In the genomic region with DNA sequence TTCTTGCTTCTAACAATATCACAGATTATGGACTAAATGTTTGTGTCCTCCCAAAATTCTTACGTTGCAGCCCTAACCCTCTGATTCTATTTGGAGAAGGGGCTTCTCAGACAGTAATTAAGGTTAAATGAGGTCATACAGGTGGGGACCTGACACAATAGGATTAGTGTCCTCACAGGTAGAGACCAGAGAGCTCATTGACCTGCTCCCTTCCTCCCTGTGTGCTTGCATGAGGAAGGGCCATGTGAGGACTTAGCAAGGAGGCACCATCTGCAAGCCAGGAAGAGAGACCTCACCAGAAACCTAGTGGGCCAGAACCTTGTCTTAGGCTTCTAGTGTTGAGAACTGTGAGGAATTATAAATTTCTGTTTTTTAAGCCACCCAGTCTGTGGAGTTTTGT, we compare ENCODE assay signal across 33 cellular contexts.
"Had no signal": no experiment of that assay in that cellular context is flagged by ENCODE, and none has a peak within 500 bp of the region (broad histone marks: within the 10 kb centered on the region; RNA-seq: fewer than 3 reads in every experiment).

No MANE protein-coding gene starts in this region.

- H3K4me2 ChIP-seq: SK-N-SH had no signal

- H3K4me3 ChIP-seq: ascending aorta, cardiac muscle cell, colonic mucosa, Peyer's patch, SJSA1 had no signal

- H3K27me3 Mint-ChIP-seq: activated CD4-positive, alpha-beta T cell treated with anti-CD3 and anti-CD28 coated beads, Interleukin-2, amount 10 ng/mL, durations not matched to agents 24 days and 14 days; activated CD8-positive, alpha-beta T cell treated with anti-CD3 and anti-CD28 coated beads for 36 hours; activated naive CD8-positive, alpha-beta T cell treated with anti-CD3 and anti-CD28 coated beads, Interleukin-2, amount 10 ng/mL, durations not matched to agents 7 days and 5 days; activated T-helper 17 cell treated with anti-CD3 and anti-CD28 coated beads, Interleukin-2, amount 50 U/mL, for 72 hours; central memory CD8-positive, alpha-beta T cell had no signal

- ATAC-seq: activated CD8-positive, alpha-beta T cell treated with anti-CD3 and anti-CD28 coated beads for 36 hours; activated T-cell treated with anti-CD3 and anti-CD28 coated beads, Interleukin-2, amount 50 U/mL, for 72 hours; activated T-helper 17 cell treated with anti-CD3 and anti-CD28 coated beads, Interleukin-2, amount 50 U/mL, for 72 hours; PC-3 had no signal

- H3K9me2 ChIP-seq: SK-N-SH had no signal

- H3K4me1 ChIP-seq: ascending aorta, colonic mucosa, Peyer's patch, SJSA1 had no signal

- H3K27me3 ChIP-seq: ascending aorta, cardiac muscle cell, colonic mucosa, Peyer's patch, SJSA1 had no signal

- H3K4me1 Mint-ChIP-seq: activated CD4-positive, alpha-beta T cell treated with anti-CD3 and anti-CD28 coated beads, Interleukin-2, amount 10 ng/mL, durations not matched to agents 24 days and 14 days had no signal

- H3K36me3 ChIP-seq: ascending aorta, cardiac muscle cell, colonic mucosa, Peyer's patch, SJSA1 had no signal

- DNase-seq: activated CD4-positive, alpha-beta T cell treated with anti-CD3 and anti-CD28 coated beads, Interleukin-2, amount 10 ng/mL, durations not matched to agents 24 days and 14 days; activated CD4-positive, alpha-beta T cell treated with anti-CD3 and anti-CD28 coated beads, Interleukin-2, amount 50 U/mL, for 4 hours; activated CD8-positive, alpha-beta T cell treated with anti-CD3 and anti-CD28 coated beads for 36 hours; activated effector memory CD4-positive, alpha-beta T cell treated with anti-CD3 and anti-CD28 coated beads, Interleukin-2, amount 50 U/mL, for 16 hours; activated naive CD4-positive, alpha-beta T cell; activated naive CD4-positive, alpha-beta T cell treated with anti-CD3 and anti-CD28 coated beads, Interleukin-2, amount 50 U/mL, for 16 hours; activated naive CD8-positive, alpha-beta T cell treated with anti-CD3 and anti-CD28 coated beads, Interleukin-2, amount 10 ng/mL, durations not matched to agents 7 days and 5 days; activated T-cell treated with anti-CD3 and anti-CD28 coated beads, Interleukin-2, amount 50 U/mL, for 1 hour; activated T-cell treated with anti-CD3 and anti-CD28 coated beads, Interleukin-2, amount 50 U/mL, for 72 hours; amygdala; colonic mucosa; NCI-H1105; NCI-H1417 treated with DMSO at 0.1 percent for 48 hours; NCI-H187 treated with DMSO at 0.1 percent for 48 hours; NCI-H2081; NCI-H2171 treated with DMSO at 0.1 percent for 48 hours; NCI-H2227 treated with DMSO at 0.1 percent for 48 hours; NCI-H446; NCI-H510A treated with DMSO at 0.1 percent for 48 hours; NCI-H526 treated with DMSO at 0.1 percent for 48 hours; NK-92 treated with Interleukin-12 subunit alpha and Interleukin-12 subunit beta, amount 100 ng/mL, for 24 hours; PC-3; Peyer's patch; RPMI8226; SHP77 treated with DMSO at 0.1 percent for 48 hours; SK-N-SH had no signal

- H3K4me3 Mint-ChIP-seq: activated CD4-positive, alpha-beta T cell treated with anti-CD3 and anti-CD28 coated beads, Interleukin-2, amount 10 ng/mL, durations not matched to agents 24 days and 14 days; activated CD8-positive, alpha-beta T cell treated with anti-CD3 and anti-CD28 coated beads for 36 hours; activated naive CD8-positive, alpha-beta T cell treated with anti-CD3 and anti-CD28 coated beads, Interleukin-2, amount 10 ng/mL, durations not matched to agents 7 days and 5 days; activated T-cell treated with anti-CD3 and anti-CD28 coated beads, Interleukin-2, amount 50 U/mL, for 72 hours; activated T-helper 17 cell treated with anti-CD3 and anti-CD28 coated beads, Interleukin-2, amount 50 U/mL, for 72 hours; central memory CD8-positive, alpha-beta T cell; T-helper 1 cell treated with Interleukin-12 subunit alpha and Interleukin-12 subunit beta and Interleukin-4 antibody, amounts not matched to agents 30 μg/mL and 1 μg/mL, for 36 hours; T-helper 2 cell treated with Interferon-gamma antibody and Interleukin-4, amounts not matched to agents 5 μg/mL and 100 μg/mL, for 36 hours had no signal

- H3K9me3 ChIP-seq: ascending aorta, colonic mucosa, Peyer's patch, SJSA1, SK-N-SH had no signal

- H3K9me3 Mint-ChIP-seq: activated CD4-positive, alpha-beta T cell treated with anti-CD3 and anti-CD28 coated beads, Interleukin-2, amount 10 ng/mL, durations not matched to agents 24 days and 14 days; activated CD8-positive, alpha-beta T cell treated with anti-CD3 and anti-CD28 coated beads for 36 hours; activated naive CD8-positive, alpha-beta T cell treated with anti-CD3 and anti-CD28 coated beads, Interleukin-2, amount 10 ng/mL, durations not matched to agents 7 days and 5 days; activated T-cell treated with anti-CD3 and anti-CD28 coated beads, Interleukin-2, amount 50 U/mL, for 72 hours; activated T-helper 17 cell treated with anti-CD3 and anti-CD28 coated beads, Interleukin-2, amount 50 U/mL, for 72 hours; central memory CD8-positive, alpha-beta T cell; T-helper 1 cell treated with Interleukin-12 subunit alpha and Interleukin-12 subunit beta and Interleukin-4 antibody, amounts not matched to agents 30 μg/mL and 1 μg/mL, for 36 hours; T-helper 2 cell treated with Interferon-gamma antibody and Interleukin-4, amounts not matched to agents 5 μg/mL and 100 μg/mL, for 36 hours had no signal

- H3K9ac ChIP-seq: SK-N-SH had no signal

- H3K27ac ChIP-seq: ascending aorta, cardiac muscle cell, colonic mucosa, Peyer's patch, SJSA1 had no signal

- H3K27ac Mint-ChIP-seq: activated CD4-positive, alpha-beta T cell treated with anti-CD3 and anti-CD28 coated beads, Interleukin-2, amount 10 ng/mL, durations not matched to agents 24 days and 14 days; activated CD8-positive, alpha-beta T cell treated with anti-CD3 and anti-CD28 coated beads for 36 hours; activated naive CD8-positive, alpha-beta T cell treated with anti-CD3 and anti-CD28 coated beads, Interleukin-2, amount 10 ng/mL, durations not matched to agents 7 days and 5 days; activated T-cell treated with anti-CD3 and anti-CD28 coated beads, Interleukin-2, amount 50 U/mL, for 72 hours; activated T-helper 17 cell treated with anti-CD3 and anti-CD28 coated beads, Interleukin-2, amount 50 U/mL, for 72 hours; T-helper 1 cell treated with Interleukin-12 subunit alpha and Interleukin-12 subunit beta and Interleukin-4 antibody, amounts not matched to agents 30 μg/mL and 1 μg/mL, for 36 hours; T-helper 2 cell treated with Interferon-gamma antibody and Interleukin-4, amounts not matched to agents 5 μg/mL and 100 μg/mL, for 36 hours had no signal
